ENCODE assay signal across 1 cellular context in the genomic region with DNA sequence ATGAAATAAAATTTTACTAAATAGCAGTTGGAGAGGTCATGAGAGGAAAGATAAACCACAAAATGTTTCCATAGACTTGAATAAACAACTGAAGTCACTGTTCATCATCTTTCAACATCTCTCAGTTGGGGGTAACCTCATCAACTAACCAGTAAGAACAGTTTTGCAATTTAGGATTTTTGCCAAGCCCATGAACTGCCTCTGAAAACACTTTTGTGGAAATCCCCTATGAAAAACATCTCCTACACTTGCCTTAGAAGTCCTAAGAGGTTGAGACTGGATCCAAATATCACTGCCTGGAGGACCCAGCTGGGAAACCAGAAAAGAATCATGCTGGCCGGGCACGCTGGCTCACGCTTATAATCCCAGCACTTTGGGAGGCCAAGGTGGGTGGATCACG.
TF ChIP-seq lines count a peak whose summit lies in the region.

No MANE protein-coding gene starts in this region.

TF ChIP-seq in IMR-90, 13 proteins besides CTCF, POLR2A, EP300 and RAD21:
- no peak for TF ChIP-seq FOS (IDR thresholded peaks at IDR 0.05; ENCODE audit: low read depth, low read length)
- 0 out of 2 replicates have a peak, but pooled peaks have one; percentile 7 for TF ChIP-seq BHLHE40 (IDR thresholded peaks at IDR 0.05; ENCODE audit: low read depth, low read length)
- no peak for TF ChIP-seq SMC3 (IDR thresholded peaks at IDR 0.05; ENCODE audit: low read depth, low read length)
- no peak for TF ChIP-seq CHD1 (IDR thresholded peaks at IDR 0.05; ENCODE audit: low read depth, low read length)
- peak; percentile 93 for TF ChIP-seq CEBPB (IDR thresholded peaks at IDR 0.05; ENCODE audit: low read depth, low read length)
